Comparison of ENCODE assay signal across 11 cellular contexts in the genomic region with DNA sequence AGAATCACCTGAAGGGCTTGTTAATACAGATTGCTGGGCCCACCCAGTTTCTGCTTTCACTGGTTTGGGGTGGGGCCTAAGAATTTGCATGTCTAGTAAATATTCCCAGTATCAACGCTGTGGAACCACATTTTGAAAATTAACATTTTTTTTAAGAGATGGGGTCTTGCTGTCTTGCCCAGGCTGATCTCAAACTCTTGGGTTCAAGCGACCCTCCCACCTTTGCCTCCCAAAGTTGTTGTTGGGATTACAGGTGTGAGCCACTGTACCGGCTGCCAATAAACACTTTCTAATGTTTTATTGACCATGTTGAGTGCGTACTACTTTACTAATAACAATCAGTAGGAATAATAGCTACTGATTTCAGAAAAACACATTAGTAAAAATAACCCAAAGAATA. TPM values are rescaled to one million over a fixed set of nuclear protein-coding genes. Genes with fewer than 3 reads are reported as not detected.
DNase-seq lines count a peak whose midpoint lies in the region; ATAC-seq and TF ChIP-seq lines count a peak whose summit lies in the region.
"Had no signal": no experiment of that assay in that cellular context is flagged by ENCODE, and none has a peak within 500 bp of the region (broad histone marks: within the 10 kb centered on the region; RNA-seq: fewer than 3 reads in every experiment).

No MANE protein-coding gene starts in this region.

- peaks cover 47% of the 10 kb centered on the region for H3K36me3 Mint-ChIP-seq in CD4-positive, CD25-positive, alpha-beta regulatory T cell
- H3K36me3 Mint-ChIP-seq in neural crest cell (ENCODE audit: low read depth): peaks cover 52% of the 10 kb centered on the region

- peak overlapping the region; percentile 98 for H3K4me3 ChIP-seq in CD4-positive, CD25-positive, alpha-beta regulatory T cell (ENCODE audit: low read depth, low read length)
- peak overlapping the region in 43 of 59 donors; percentile 0 to 99 (median 93) for H3K4me3 ChIP-seq in dorsolateral prefrontal cortex

- H3K36me3 ChIP-seq in CD4-positive, CD25-positive, alpha-beta regulatory T cell (ENCODE audit: control insufficient read depth, insufficient read depth, low read length): peaks cover 52% of the 10 kb centered on the region

- H3K27me3 Mint-ChIP-seq in CD4-positive, CD25-positive, alpha-beta regulatory T cell: peaks cover 7% of the 10 kb centered on the region
- peaks cover 6% of the 10 kb centered on the region for H3K27me3 Mint-ChIP-seq in neural crest cell (ENCODE audit: low read depth)

- no peak for DNase-seq in CD4-positive, CD25-positive, alpha-beta regulatory T cell
- DNase-seq in NAMALWA (ENCODE audit: low spot score): peak; percentile 14
- no peak for DNase-seq in dorsolateral prefrontal cortex
- no peak for DNase-seq in neural crest cell (ENCODE audit: low read depth, low spot score)
- DNase-seq in NCI-H345 (lab: John Stamatoyannopoulos, UW): no peak
- DNase-seq: KG1; RPMI8226; stimulated activated CD4-positive, alpha-beta T cell treated with anti-CD3 and anti-CD28 coated beads, Interleukin-4, amount 100 ng/mL, for 1 hour had no signal

- intact Hi-C loops in dorsolateral prefrontal cortex (cut with DNase I): loop anchor here (5.0 to 10.0 kb wide), 2 partner anchors 54 to 219 kb away; partner anchors contain the start of gene CTR9 (in 2 of the 2)

- peak overlapping the region; percentile 95 for H3K27ac ChIP-seq in CD4-positive, CD25-positive, alpha-beta regulatory T cell (ENCODE audit: insufficient read depth, low read length, poor library complexity, severe bottlenecking)
- H3K27ac ChIP-seq in dorsolateral prefrontal cortex: peak overlapping the region in 4 of 59 donors; percentile 94 to 100 (median 100)

- no peak for ATAC-seq in CD4-positive, CD25-positive, alpha-beta regulatory T cell (ENCODE audit: low read depth in 2 of 2)
- ATAC-seq in HG03571 (IDR thresholded peaks at IDR 0.05; ENCODE audit: unreplicated experiment) (no peak), GM19395 (IDR thresholded peaks at IDR 0.05; ENCODE audit: unreplicated experiment) (no peak), GM21529 (IDR thresholded peaks at IDR 0.05; ENCODE audit: unreplicated experiment) (no peak)

- H3K4me3 Mint-ChIP-seq in CD4-positive, CD25-positive, alpha-beta regulatory T cell: peak overlapping the region; percentile 97 to 99 (median 98)
- peak overlapping the region; percentile 98 for H3K4me3 Mint-ChIP-seq in neural crest cell

- H3K4me1 Mint-ChIP-seq in CD4-positive, CD25-positive, alpha-beta regulatory T cell: peaks cover 36 to 73% (median 58%) of the 10 kb centered on the region in 4 donors
- H3K4me1 Mint-ChIP-seq in neural crest cell: peaks cover 66% of the 10 kb centered on the region

- H3K27me3 ChIP-seq in CD4-positive, CD25-positive, alpha-beta regulatory T cell (ENCODE audit: control insufficient read depth, insufficient read depth, low read length): no peaks in the 10 kb centered on the region
- H3K27me3 ChIP-seq in dorsolateral prefrontal cortex: no peaks in the 10 kb centered on the region

- TF ChIP-seq CTCF in dorsolateral prefrontal cortex (IDR thresholded peaks at IDR 0.05 in 54 of 56, conservative IDR thresholded peaks at IDR 0.05 in 2 of 56; ENCODE audit: low read depth in 1 of 56, partially characterized antibody in 56 of 56) (no peak), neural crest cell (conservative IDR thresholded peaks at IDR 0.05) (no peak)

- no peaks in the 10 kb centered on the region for H3K9me3 ChIP-seq in CD4-positive, CD25-positive, alpha-beta regulatory T cell (ENCODE audit: control insufficient read depth in 2 of 2, low read length in 2 of 2)

- H3K27ac Mint-ChIP-seq in CD4-positive, CD25-positive, alpha-beta regulatory T cell: peak overlapping the region; percentile 98 to 99 (median 99)
- H3K27ac Mint-ChIP-seq in neural crest cell (ENCODE audit: unreplicated experiment): no peak overlapping the region

- H3K9me3 Mint-ChIP-seq in CD4-positive, CD25-positive, alpha-beta regulatory T cell: no peaks in the 10 kb centered on the region
- H3K9me3 Mint-ChIP-seq in neural crest cell: no peaks in the 10 kb centered on the region

- peaks cover 69% of the 10 kb centered on the region for H3K4me1 ChIP-seq in CD4-positive, CD25-positive, alpha-beta regulatory T cell (ENCODE audit: control insufficient read depth, insufficient read depth, low read length, poor library complexity, severe bottlenecking)

RNA-seq across cellular contexts. Expression of gene EIF4G2, which starts 2.5 kb away (rescaled TPM):
- 839 TPM for total RNA-seq in CD4-positive, CD25-positive, alpha-beta regulatory T cell
- 100 to 1,000 TPM; 367 to 423 (median 413) TPM for polyA plus RNA-seq in CD4-positive, CD25-positive, alpha-beta regulatory T cell
- total RNA-seq in dorsolateral prefrontal cortex (100 to 1,000 TPM; 452 to 826 (median 596) TPM), neural crest cell (1,284 and 1,333 TPM in 2 replicates)

RNA-seq across cellular contexts. Expression of gene ZBED5, which starts 51.6 kb away (rescaled TPM):
- 62.6 TPM for total RNA-seq in CD4-positive, CD25-positive, alpha-beta regulatory T cell
- 10 to 100 TPM; 14.7 to 22.4 (median 18.0) TPM for polyA plus RNA-seq in CD4-positive, CD25-positive, alpha-beta regulatory T cell
- total RNA-seq in dorsolateral prefrontal cortex (100 to 1,000 TPM in 1 of 120 experiments, 10 to 100 TPM in 119; 45.9 to 102 (median 63.1) TPM), neural crest cell (85.1 and 89.1 TPM in 2 replicates)

RNA-seq across cellular contexts. Expression of gene CTR9, which starts 55.2 kb away (rescaled TPM):
- 27.9 TPM for total RNA-seq in CD4-positive, CD25-positive, alpha-beta regulatory T cell
- 10 to 100 TPM; 45.4 to 52.2 (median 47.4) TPM for polyA plus RNA-seq in CD4-positive, CD25-positive, alpha-beta regulatory T cell
- total RNA-seq in dorsolateral prefrontal cortex: 10 to 100 TPM; 20.3 to 43.5 (median 27.9) TPM
- 39.0 and 39.8 TPM in 2 replicates for total RNA-seq in neural crest cell
